ENCODE assay signal across 8 cellular contexts in the genomic region with DNA sequence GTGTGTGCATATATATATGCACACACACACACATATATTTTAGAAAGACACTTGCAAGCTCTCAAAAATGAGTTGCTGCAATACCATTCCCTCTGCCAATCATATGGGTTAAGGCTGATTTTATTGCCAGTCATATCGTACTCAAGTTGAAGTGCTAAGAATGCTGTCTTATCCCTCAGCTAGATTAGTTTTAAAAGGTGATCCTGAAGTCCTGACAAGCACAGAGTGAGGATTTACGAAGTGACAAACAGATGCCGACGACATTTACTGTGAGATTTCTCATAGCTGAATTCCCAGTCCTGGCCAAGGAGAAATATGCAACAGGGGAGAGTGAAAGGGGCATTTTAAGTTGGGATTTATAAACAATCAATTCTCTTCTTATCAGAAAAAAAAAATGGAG.
"Had no signal": no experiment of that assay in that cellular context is flagged by ENCODE, and none has a peak within 500 bp of the region (broad histone marks: within the 10 kb centered on the region; RNA-seq: fewer than 3 reads in every experiment).

No MANE protein-coding gene starts in this region.

- H3K27ac ChIP-seq: GM23248 had no signal

- H3K36me3 ChIP-seq: HAP-1 had no signal

- H3K9me3 ChIP-seq: HAP-1 had no signal

- H3K4me3 ChIP-seq: GM23248, GM23338, HAP-1 had no signal

- H3K4me2 ChIP-seq: GM23338 had no signal

- DNase-seq: GM23248, GOT3, H7, H9, HCEC 1CT, HFFc6 had no signal

- H3K9ac ChIP-seq: GM23248 had no signal

- H2AFZ ChIP-seq: GM23248, GM23338 had no signal
